ENCODE assay signal across 28 cellular contexts in genomic region chr18:28729321-28729720, GRCh38.
DNase-seq lines count a peak whose midpoint lies in the region; ATAC-seq and TF ChIP-seq lines count a peak whose summit lies in the region.
"Had no signal": no experiment of that assay in that cellular context is flagged by ENCODE, and none has a peak within 500 bp of the region (broad histone marks: within the 10 kb centered on the region; RNA-seq: fewer than 3 reads in every experiment).

No MANE protein-coding gene starts in this region.

- no peak overlapping the region for H3K27ac Mint-ChIP-seq in activated T-helper 1 cell treated with anti-CD3 and anti-CD28 coated beads, Interleukin-12 subunit alpha, Interleukin-12 subunit beta, Interleukin-2, Interleukin-4 antibody, amounts not matched to agents 30 ng/mL and 10 ng/mL and 1 ng/mL, durations not matched to agents 14 hours and 24 hours and 36 hours
- H3K27ac Mint-ChIP-seq: activated T-helper 2 cell treated with anti-CD3 and anti-CD28 coated beads, Interferon-gamma antibody, Interleukin-2, Interleukin-4, amounts not matched to agents 10 μg/mL and 5 μg/mL and 100 μg/mL, durations not matched to agents 14 hours and 24 hours and 36 hours; CD8-positive, alpha-beta memory T cell; mesothelial cell of epicardium; nephron; stimulated activated naive CD8-positive, alpha-beta T cell treated with anti-CD3 and anti-CD28 coated beads, Interleukin-15, Interleukin-2, amounts not matched to agents 100 ng/mL and 50 ng/mL, for 24 hours; T-helper 1 cell treated with Interleukin-12 subunit alpha and Interleukin-12 subunit beta and Interleukin-4 antibody, amounts not matched to agents 30 μg/mL and 1 μg/mL, for 36 hours had no signal

- H3K27me3 Mint-ChIP-seq in activated T-helper 1 cell treated with anti-CD3 and anti-CD28 coated beads, Interleukin-12 subunit alpha, Interleukin-12 subunit beta, Interleukin-2, Interleukin-4 antibody, amounts not matched to agents 30 ng/mL and 10 ng/mL and 1 ng/mL, durations not matched to agents 14 hours and 24 hours and 36 hours (ENCODE audit: insufficient read depth) = no peaks in the 10 kb centered on the region
- H3K27me3 Mint-ChIP-seq: CD8-positive, alpha-beta memory T cell; stimulated activated naive CD8-positive, alpha-beta T cell treated with anti-CD3 and anti-CD28 coated beads, Interleukin-15, Interleukin-2, amounts not matched to agents 100 ng/mL and 50 ng/mL, for 24 hours had no signal

- no peaks in the 10 kb centered on the region for H3K36me3 Mint-ChIP-seq in activated T-helper 1 cell treated with anti-CD3 and anti-CD28 coated beads, Interleukin-12 subunit alpha, Interleukin-12 subunit beta, Interleukin-2, Interleukin-4 antibody, amounts not matched to agents 30 ng/mL and 10 ng/mL and 1 ng/mL, durations not matched to agents 14 hours and 24 hours and 36 hours (ENCODE audit: low read depth)
- H3K36me3 Mint-ChIP-seq: mesothelial cell of epicardium had no signal

- no peak overlapping the region for H3K4me3 Mint-ChIP-seq in activated T-helper 1 cell treated with anti-CD3 and anti-CD28 coated beads, Interleukin-12 subunit alpha, Interleukin-12 subunit beta, Interleukin-2, Interleukin-4 antibody, amounts not matched to agents 30 ng/mL and 10 ng/mL and 1 ng/mL, durations not matched to agents 14 hours and 24 hours and 36 hours
- H3K4me3 Mint-ChIP-seq: CD8-positive, alpha-beta memory T cell; mesothelial cell of epicardium; nephron; stimulated activated naive CD8-positive, alpha-beta T cell treated with anti-CD3 and anti-CD28 coated beads, Interleukin-15, Interleukin-2, amounts not matched to agents 100 ng/mL and 50 ng/mL, for 24 hours; T-helper 1 cell treated with Interleukin-12 subunit alpha and Interleukin-12 subunit beta and Interleukin-4 antibody, amounts not matched to agents 30 μg/mL and 1 μg/mL, for 36 hours had no signal

- H3K4me1 Mint-ChIP-seq in activated T-helper 1 cell treated with anti-CD3 and anti-CD28 coated beads, Interleukin-12 subunit alpha, Interleukin-12 subunit beta, Interleukin-2, Interleukin-4 antibody, amounts not matched to agents 30 ng/mL and 10 ng/mL and 1 ng/mL, durations not matched to agents 14 hours and 24 hours and 36 hours (ENCODE audit: low read depth) = no peaks in the 10 kb centered on the region
- H3K4me1 Mint-ChIP-seq: CD8-positive, alpha-beta memory T cell had no signal

- DNase-seq in EL = peak; percentile 64
- DNase-seq in NCI-H226 = peak; percentile 82
- peak; percentile 28 for DNase-seq in choroid plexus epithelial cell (ENCODE audit: low read depth)
- peak; percentile 23 for DNase-seq in myocyte (ENCODE audit: low read depth)
- no peak for DNase-seq in NCI-H526 treated with DMSO at 0.1 percent for 48 hours (lab: John Stamatoyannopoulos, UW)
- no peak for DNase-seq in activated T-helper 1 cell treated with anti-CD3 and anti-CD28 coated beads, Interleukin-12 subunit alpha, Interleukin-12 subunit beta, Interleukin-2, Interleukin-4 antibody, amounts not matched to agents 30 ng/mL and 10 ng/mL and 1 ng/mL, durations not matched to agents 14 hours and 24 hours and 36 hours (ENCODE audit: low spot score)
- no peak for DNase-seq in cortex of kidney (lab: John Stamatoyannopoulos, UW)
- DNase-seq: activated CD4-positive, alpha-beta T cell treated with anti-CD3 and anti-CD28 coated beads, Interleukin-2, amount 50 U/mL, for 1 hour; CD8-positive, alpha-beta memory T cell; DMS53; dorsolateral prefrontal cortex; erythroblast; NCI-H1417 treated with DMSO at 0.1 percent for 48 hours; NCI-H526; stimulated activated CD4-positive, alpha-beta T cell treated with anti-CD3 and anti-CD28 coated beads, Interleukin-2, amount 100 ng/mL, for 48 hours; transverse colon; WERI-Rb-1 had no signal

- TF ChIP-seq CTCF in choroid plexus epithelial cell (conservative IDR thresholded peaks at IDR 0.05; ENCODE audit: low read depth, low read length) = no peak

- intact Hi-C loops in activated T-helper 1 cell treated with anti-CD3 and anti-CD28 coated beads, Interleukin-12 subunit alpha, Interleukin-12 subunit beta, Interleukin-2, Interleukin-4 antibody, amounts not matched to agents 30 ng/mL and 10 ng/mL and 1 ng/mL, durations not matched to agents 14 hours and 24 hours and 36 hours (cut with micrococcal nuclease) = no loop called here

- no peaks in the 10 kb centered on the region for H3K9me3 Mint-ChIP-seq in activated T-helper 1 cell treated with anti-CD3 and anti-CD28 coated beads, Interleukin-12 subunit alpha, Interleukin-12 subunit beta, Interleukin-2, Interleukin-4 antibody, amounts not matched to agents 30 ng/mL and 10 ng/mL and 1 ng/mL, durations not matched to agents 14 hours and 24 hours and 36 hours
- H3K9me3 Mint-ChIP-seq: nephron had no signal

- ATAC-seq in GM21423 (IDR thresholded peaks at IDR 0.05; ENCODE audit: unreplicated experiment) = no peak
- ATAC-seq: left lobe of liver had no signal

- H3K4me3 ChIP-seq in choroid plexus epithelial cell (ENCODE audit: low read depth, low read length) = no peak overlapping the region
- H3K4me3 ChIP-seq: cardiac muscle cell, dorsolateral prefrontal cortex, HAP-1, prostate gland, skin epidermis, transverse colon had no signal

Comparison
In these comparisons a context has a peak if more than half of its experiments do, and no peak if none do; other contexts are left out.
1. DNase-seq: peak in EL (single experiment), NCI-H226 (single experiment), choroid plexus epithelial cell (single experiment) and myocyte (single experiment); none in NCI-H526 treated with DMSO at 0.1 percent for 48 hours (single experiment), activated T-helper 1 cell treated with anti-CD3 and anti-CD28 coated beads, Interleukin-12 subunit alpha, Interleukin-12 subunit beta, Interleukin-2, Interleukin-4 antibody, amounts not matched to agents 30 ng/mL and 10 ng/mL and 1 ng/mL, durations not matched to agents 14 hours and 24 hours and 36 hours (single experiment) and cortex of kidney (single experiment).